Comparison of ENCODE assay signal across 8 cellular contexts in the genomic region with DNA sequence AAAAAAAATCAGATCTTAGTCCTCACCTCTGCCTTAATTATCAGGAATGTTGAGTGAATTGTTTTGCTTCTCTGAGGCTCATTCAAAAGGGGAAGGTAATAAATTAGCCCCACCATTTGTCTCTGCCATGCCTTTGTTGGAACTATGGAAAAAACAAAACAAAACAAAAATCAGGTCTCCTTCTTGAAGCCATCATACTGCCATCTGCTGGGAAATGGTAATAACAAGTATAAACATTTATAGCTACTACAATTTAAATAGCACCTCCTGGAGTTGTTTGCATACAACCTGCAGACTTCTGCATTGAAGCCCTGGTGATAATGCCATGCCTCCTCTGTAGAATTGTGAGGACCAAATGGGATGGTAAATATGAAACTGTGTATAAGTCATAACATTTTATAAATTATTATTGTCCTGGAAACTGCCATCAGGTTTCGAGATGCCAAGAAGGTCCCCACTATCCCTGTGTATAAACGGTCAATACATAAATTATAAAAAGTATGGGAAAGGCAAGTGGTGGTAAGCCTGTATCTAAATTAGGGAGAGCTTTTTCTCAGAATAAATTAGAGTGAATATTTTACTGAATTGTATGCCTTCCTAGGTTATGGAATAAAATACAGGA.
A peak's percentile ranks its signal among the peaks of the same experiment; 100 is the strongest.
DNase-seq lines count a peak whose midpoint lies in the region; ATAC-seq and TF ChIP-seq lines count a peak whose summit lies in the region.

No MANE protein-coding gene starts in this region.

- no peaks in the 10 kb centered on the region for H3K9me3 ChIP-seq in PC-9 (ENCODE audit: insufficient read depth, low read depth)
- no peaks in the 10 kb centered on the region for H3K9me3 ChIP-seq in endodermal cell (ENCODE audit: control insufficient read depth, low read length)
- no peaks in the 10 kb centered on the region for H3K9me3 ChIP-seq in naive thymus-derived CD4-positive, alpha-beta T cell (ENCODE audit: control insufficient read depth in 2 of 3, low read length in 3 of 3)

- H3K27me3 Mint-ChIP-seq in endodermal cell (ENCODE audit: insufficient read depth), result no peaks in the 10 kb centered on the region
- no peaks in the 10 kb centered on the region for H3K27me3 Mint-ChIP-seq in naive thymus-derived CD4-positive, alpha-beta T cell

- CTCF ChIA-PET in PC-9 (lab: Charles Lee), result interaction anchor here (0.6 to 1.3 kb wide), 10 partner anchors 22 to 658 kb away, joined by 3 to 19 read pairs (median 5); partner anchors contain the start of gene ETFBKMT
- CTCF ChIA-PET in naive thymus-derived CD4-positive, alpha-beta T cell (lab: Charles Lee), result interaction anchor here (0.6 to 8.8 kb wide), 18 partner anchors 10 to 910 kb away, joined by 3 to 105 read pairs (median 4); partner anchors contain the start of gene BICD1

- WGBS in endodermal cell (ENCODE audit: insufficient coverage in 1 of 2, insufficient read length in 1 of 2), 2 experiments, result 93 to 94% methylated on average over 2 of the region's 2 CpGs

- H3K4me1 ChIP-seq in PC-9 (replicated peaks; ENCODE audit: insufficient read depth), result no peaks in the 10 kb centered on the region
- peaks cover 14% of the 10 kb centered on the region for H3K4me1 ChIP-seq in endodermal cell (ENCODE audit: control insufficient read depth, insufficient read depth, low read length)
- no peaks in the 10 kb centered on the region for H3K4me1 ChIP-seq in naive thymus-derived CD4-positive, alpha-beta T cell (ENCODE audit: control insufficient read depth in 2 of 2, insufficient read depth in 2 of 2, low read length in 2 of 2)

- no peaks in the 10 kb centered on the region for H3K79me2 ChIP-seq in PC-9 (ENCODE audit: low read depth)

- H3K9me3 Mint-ChIP-seq in endodermal cell, result peaks cover 6% of the 10 kb centered on the region
- peaks cover 0 to 2% (median 0%) of the 10 kb centered on the region in 11 donors for H3K9me3 Mint-ChIP-seq in naive thymus-derived CD4-positive, alpha-beta T cell

- TF ChIP-seq CTCF in LNCaP clone FGC (IDR thresholded peaks at IDR 0.05; ENCODE audit: control insufficient read depth, extremely low read depth, insufficient read depth) (peak; percentile 58), PC-9 (conservative IDR thresholded peaks at IDR 0.05) (peak; percentile 72), endodermal cell (conservative IDR thresholded peaks at IDR 0.05) (peak; percentile 89)

- H3K36me3 ChIP-seq in PC-9 (ENCODE audit: low read depth) (no peaks in the 10 kb centered on the region), endodermal cell (ENCODE audit: control insufficient read depth, insufficient read depth, low read length) (no peaks in the 10 kb centered on the region)
- H3K36me3 ChIP-seq in naive thymus-derived CD4-positive, alpha-beta T cell (ENCODE audit: control insufficient read depth in 2 of 3, insufficient read depth in 3 of 3, low read length in 3 of 3), result no peaks in the 10 kb centered on the region

- no peak overlapping the region for H3K4me2 ChIP-seq in PC-9

- peaks cover 43% of the 10 kb centered on the region for H3K4me1 Mint-ChIP-seq in endodermal cell
- H3K4me1 Mint-ChIP-seq in naive thymus-derived CD4-positive, alpha-beta T cell, result peaks cover 0 to 12% (median 9%) of the 10 kb centered on the region in 7 donors

- ATAC-seq in naive thymus-derived CD4-positive, alpha-beta T cell, result peak; percentile 69
- ATAC-seq in GM18498 (IDR thresholded peaks at IDR 0.05; ENCODE audit: unreplicated experiment), result no peak
- no peak for ATAC-seq in GM18861 (IDR thresholded peaks at IDR 0.05; ENCODE audit: unreplicated experiment)
- ATAC-seq in GM21381 (IDR thresholded peaks at IDR 0.05; ENCODE audit: unreplicated experiment), result no peak

- no peak overlapping the region for H3K27ac ChIP-seq in PC-9
- H3K27ac ChIP-seq in endodermal cell (ENCODE audit: low read depth, low read length), result no peak overlapping the region
- H3K27ac ChIP-seq in naive thymus-derived CD4-positive, alpha-beta T cell (ENCODE audit: low read depth, low read length), result no peak overlapping the region

- DNase-seq in ELF-1 (ENCODE audit: low read depth, low spot score) (peak; percentile 44), LNCaP clone FGC (ENCODE audit: low read depth) (peak; percentile 70), PC-9 (peak in 1 of 2 experiments; percentile 50), endodermal cell (no peak)
- peak in 7 of 9 donors; percentile 22 to 63 (median 39) for DNase-seq in naive thymus-derived CD4-positive, alpha-beta T cell

- H2AFZ ChIP-seq in PC-9, result no peak overlapping the region

- no peak overlapping the region for H3K4me3 Mint-ChIP-seq in endodermal cell
- H3K4me3 Mint-ChIP-seq in naive thymus-derived CD4-positive, alpha-beta T cell, result peak overlapping the region in 3 of 10 donors; percentile 54 to 61 (median 54)

- peak overlapping the region; percentile 77 for H3K27ac Mint-ChIP-seq in endodermal cell
- peak overlapping the region in 7 of 9 donors; percentile 22 to 92 (median 44) for H3K27ac Mint-ChIP-seq in naive thymus-derived CD4-positive, alpha-beta T cell

- H3K36me3 Mint-ChIP-seq in endodermal cell (ENCODE audit: low read depth), result peaks cover 11% of the 10 kb centered on the region
- peaks cover 0 to 7% (median 0%) of the 10 kb centered on the region in 5 donors for H3K36me3 Mint-ChIP-seq in naive thymus-derived CD4-positive, alpha-beta T cell

- H3K4me3 ChIP-seq in LNCaP clone FGC (ENCODE audit: low read depth, low read length) (no peak overlapping the region), PC-9 (no peak overlapping the region), endodermal cell (ENCODE audit: low read length) (no peak overlapping the region)
- no peak overlapping the region for H3K4me3 ChIP-seq in naive thymus-derived CD4-positive, alpha-beta T cell (ENCODE audit: low read length)

- intact Hi-C loops in PC-9 (cut with micrococcal nuclease; ENCODE audit: unreplicated experiment), result loop anchor here (1.0 to 2.0 kb wide), 2 partner anchors 630 to 659 kb away; no protein-coding TSS in a partner anchor
- intact Hi-C loops in naive thymus-derived CD4-positive, alpha-beta T cell (cut with micrococcal nuclease), result loop anchor here (1.0 to 5.0 kb wide), 6 partner anchors 51 to 910 kb away; no protein-coding TSS in a partner anchor

- BruUV-seq in PC-9 (replicated peaks; lab: Mats Ljungman, UMichigan), result no TSS peak

- H3K9me2 ChIP-seq in PC-9 (ENCODE audit: insufficient read depth), result no peaks in the 10 kb centered on the region

- H3K27me3 ChIP-seq in PC-9 (ENCODE audit: insufficient read depth, low read depth), result no peaks in the 10 kb centered on the region
- H3K27me3 ChIP-seq in endodermal cell (ENCODE audit: control insufficient read depth, insufficient read depth, low read length, poor library complexity, severe bottlenecking), result no peaks in the 10 kb centered on the region
- no peaks in the 10 kb centered on the region for H3K27me3 ChIP-seq in naive thymus-derived CD4-positive, alpha-beta T cell (ENCODE audit: control insufficient read depth in 2 of 2, insufficient read depth in 2 of 2, low read length in 2 of 2)

- POLR2A ChIA-PET in PC-9 (lab: Charles Lee; ENCODE audit: unreplicated experiment), result interaction anchor here (0.5 to 0.6 kb wide), 5 partner anchors 196 to 1256 kb away, joined by 3 to 4 read pairs (median 3); no protein-coding TSS in a partner anchor
- POLR2A ChIA-PET in naive thymus-derived CD4-positive, alpha-beta T cell (lab: Charles Lee), result interaction anchor here (0.7 to 2.2 kb wide), 2 partner anchors 39 to 659 kb away, joined by 4 to 10 read pairs; no protein-coding TSS in a partner anchor

- no peak overlapping the region for H3K9ac ChIP-seq in endodermal cell (ENCODE audit: extremely low read depth, low read length, poor library complexity, severe bottlenecking)

- no peaks in the 10 kb centered on the region for H3F3A ChIP-seq in PC-9 (ENCODE audit: insufficient read depth, low read depth)

- H4K20me1 ChIP-seq in PC-9 (ENCODE audit: insufficient read depth), result no peaks in the 10 kb centered on the region
